In the genomic region with DNA sequence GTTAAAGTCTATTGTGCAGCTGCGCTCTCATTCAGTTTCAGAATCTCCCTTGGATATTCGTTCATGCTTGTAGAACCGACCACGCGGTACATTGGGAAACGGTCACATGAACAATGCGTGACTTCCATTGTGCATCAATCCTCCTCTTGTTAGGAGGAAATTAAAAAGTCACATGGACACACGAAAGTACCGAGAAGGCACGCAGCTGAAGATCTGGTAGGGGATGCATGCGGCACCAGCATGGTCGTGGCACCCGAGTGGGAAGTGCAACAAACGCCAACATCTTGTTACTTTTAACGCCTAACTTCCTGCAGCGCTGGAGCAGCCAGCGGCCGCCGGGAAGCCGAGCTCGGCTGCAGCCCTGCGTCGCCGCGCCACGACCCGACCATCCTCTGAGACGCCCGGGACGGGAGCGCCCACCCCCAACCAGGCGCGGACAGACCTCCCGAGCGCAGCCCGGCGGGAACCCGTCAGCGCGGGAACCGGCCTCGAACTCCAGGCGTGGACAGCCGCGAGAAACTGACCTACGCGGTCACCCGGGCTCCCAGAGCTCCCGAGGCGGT, we compare ENCODE assay signal across 8 cellular contexts. TPM values are rescaled to one million over a fixed set of nuclear protein-coding genes. Genes with fewer than 3 reads are reported as not detected.
A peak's percentile ranks its signal among the peaks of the same experiment; 100 is the strongest.
DNase-seq lines count a peak whose midpoint lies in the region; ATAC-seq and TF ChIP-seq lines count a peak whose summit lies in the region.

No MANE protein-coding gene starts in this region.

- TF ChIP-seq CTCF in epithelial cell of esophagus (IDR thresholded peaks at IDR 0.05; ENCODE audit: insufficient read depth, low read depth, low read length, missing control alignments), result no peak

- WGBS in mesendoderm (ENCODE audit: extremely low coverage, insufficient coverage, low lambda C conversion rate), result no CpG with 5 or more reads among the region's 50 CpGs

- no peaks in the 10 kb centered on the region for H3K36me3 ChIP-seq in mesendoderm (ENCODE audit: control insufficient read depth, insufficient read depth, low read length)

- H4K8ac ChIP-seq in mesendoderm (ENCODE audit: low read depth, low read length), result no peak overlapping the region

- peak overlapping the region; percentile 89 to 93 for H3K4me3 Mint-ChIP-seq in stimulated activated naive B cell treated with anti-CD40 and anti-IgM and Interleukin-4, amounts not matched to agents 10 μg/mL and 1 μg/mL and 100 μg/mL, for 72 hours

- H3K4ac ChIP-seq in mesendoderm (ENCODE audit: low read depth, low read length), result peak overlapping the region; percentile 87

- peak overlapping the region; percentile 75 for H3K18ac ChIP-seq in mesendoderm (ENCODE audit: low read length)

- peak; percentile 16 for ATAC-seq in HG03196 (IDR thresholded peaks at IDR 0.05; ENCODE audit: unreplicated experiment)
- ATAC-seq in stimulated activated naive B cell treated with anti-CD40 and anti-IgM and Interleukin-4, amounts not matched to agents 10 μg/mL and 1 μg/mL and 100 μg/mL, for 72 hours (replicated peaks), result peak; percentile 60

- H3K4me3 ChIP-seq in epithelial cell of esophagus (ENCODE audit: low read length) (peak overlapping the region; percentile 69), mesendoderm (ENCODE audit: low read length) (peak overlapping the region; percentile 81)

- peak overlapping the region; percentile 42 for H3K27ac ChIP-seq in mesendoderm (ENCODE audit: low read depth, low read length)

- peak overlapping the region; percentile 71 for H3K23ac ChIP-seq in mesendoderm (ENCODE audit: low read length)

- no peaks in the 10 kb centered on the region for H3K27me3 ChIP-seq in mesendoderm (ENCODE audit: insufficient read depth, low read length, poor library complexity)

- no peaks in the 10 kb centered on the region for H3K79me1 ChIP-seq in mesendoderm (ENCODE audit: low read length)

- H3K56ac ChIP-seq in mesendoderm (ENCODE audit: low read length), result peak overlapping the region; percentile 94

- no peaks in the 10 kb centered on the region for H3K9me3 Mint-ChIP-seq in stimulated activated naive B cell treated with anti-CD40 and anti-IgM and Interleukin-4, amounts not matched to agents 10 μg/mL and 1 μg/mL and 100 μg/mL, for 72 hours

- peak overlapping the region; percentile 67 for H3K27ac Mint-ChIP-seq in stimulated activated naive B cell treated with anti-CD40 and anti-IgM and Interleukin-4, amounts not matched to agents 10 μg/mL and 1 μg/mL and 100 μg/mL, for 72 hours

- no peak overlapping the region for H4K5ac ChIP-seq in mesendoderm (ENCODE audit: low read length)

- H2BK120ac ChIP-seq in mesendoderm (ENCODE audit: low read depth, low read length), result no peak overlapping the region

- DNase-seq in DMS 273 (lab: John Stamatoyannopoulos, UW; ENCODE audit: unreplicated experiment), result peak; percentile 90
- peak; percentile 10 for DNase-seq in NCI-H510A (lab: John Stamatoyannopoulos, UW)
- peak; percentile 36 for DNase-seq in activated CD4-positive, alpha-beta T cell treated with anti-CD3 and anti-CD28 coated beads for 48 hours
- DNase-seq in epithelial cell of esophagus (ENCODE audit: low read depth), result peak; percentile 68
- DNase-seq in mesendoderm, result peak; percentile 71
- DNase-seq in stimulated activated naive B cell treated with anti-CD40 and anti-IgM and Interleukin-4, amounts not matched to agents 10 μg/mL and 1 μg/mL and 100 μg/mL, for 72 hours, result no peak
- no peak for DNase-seq in mesenteric fat pad (ENCODE audit: low spot score)

- H3K36me3 Mint-ChIP-seq in stimulated activated naive B cell treated with anti-CD40 and anti-IgM and Interleukin-4, amounts not matched to agents 10 μg/mL and 1 μg/mL and 100 μg/mL, for 72 hours, result no peaks in the 10 kb centered on the region

- H3K9ac ChIP-seq in mesendoderm (ENCODE audit: low read length), result peak overlapping the region; percentile 85

- peak overlapping the region; percentile 89 for H3K4me2 ChIP-seq in mesendoderm (ENCODE audit: low read length)

- peaks cover 9 to 15% of the 10 kb centered on the region in 2 donors for H3K4me1 Mint-ChIP-seq in stimulated activated naive B cell treated with anti-CD40 and anti-IgM and Interleukin-4, amounts not matched to agents 10 μg/mL and 1 μg/mL and 100 μg/mL, for 72 hours

- H3K79me2 ChIP-seq in mesendoderm (ENCODE audit: control insufficient read depth, insufficient read depth, low read length), result peaks cover 2% of the 10 kb centered on the region

- peak overlapping the region; percentile 51 for H2BK5ac ChIP-seq in mesendoderm (ENCODE audit: low read length)

- H2BK15ac ChIP-seq in mesendoderm (replicated peaks; ENCODE audit: low read depth), result no peak overlapping the region

- H2AK5ac ChIP-seq in mesendoderm (ENCODE audit: low read length), result no peak overlapping the region

- no peaks in the 10 kb centered on the region for H3K4me1 ChIP-seq in mesendoderm (ENCODE audit: control insufficient read depth, low read depth, low read length)

- H3K27me3 Mint-ChIP-seq in stimulated activated naive B cell treated with anti-CD40 and anti-IgM and Interleukin-4, amounts not matched to agents 10 μg/mL and 1 μg/mL and 100 μg/mL, for 72 hours, result peaks cover 0 to 3% of the 10 kb centered on the region in 2 donors

RNA-seq across cellular contexts. Expression of a gene that starts 0.4 kb away (rescaled TPM):
- polyA plus RNA-seq in mesendoderm (2013, experiment 1 of 2), result 32.9 TPM
- polyA plus RNA-seq in mesendoderm (2013, experiment 2 of 2), result 32.4 TPM
- 162 TPM for total RNA-seq in mesenteric fat pad

RNA-seq across cellular contexts. Expression of a gene that starts 29.3 kb away (rescaled TPM):
- 38.5 TPM for polyA plus RNA-seq in mesendoderm (2013, experiment 1 of 2)
- polyA plus RNA-seq in mesendoderm (2013, experiment 2 of 2), result 39.2 TPM
- 33.3 TPM for total RNA-seq in mesenteric fat pad

Comparison
In these comparisons a context has a peak if more than half of its experiments do, and no peak if none do; other contexts are left out.
1. DNase-seq: peak in DMS 273 (single experiment), NCI-H510A (single experiment), activated CD4-positive, alpha-beta T cell treated with anti-CD3 and anti-CD28 coated beads for 48 hours (single experiment), epithelial cell of esophagus (single experiment) and mesendoderm (single experiment); none in stimulated activated naive B cell treated with anti-CD40 and anti-IgM and Interleukin-4, amounts not matched to agents 10 μg/mL and 1 μg/mL and 100 μg/mL, for 72 hours (single experiment) and mesenteric fat pad (single experiment).